In the genomic region with DNA sequence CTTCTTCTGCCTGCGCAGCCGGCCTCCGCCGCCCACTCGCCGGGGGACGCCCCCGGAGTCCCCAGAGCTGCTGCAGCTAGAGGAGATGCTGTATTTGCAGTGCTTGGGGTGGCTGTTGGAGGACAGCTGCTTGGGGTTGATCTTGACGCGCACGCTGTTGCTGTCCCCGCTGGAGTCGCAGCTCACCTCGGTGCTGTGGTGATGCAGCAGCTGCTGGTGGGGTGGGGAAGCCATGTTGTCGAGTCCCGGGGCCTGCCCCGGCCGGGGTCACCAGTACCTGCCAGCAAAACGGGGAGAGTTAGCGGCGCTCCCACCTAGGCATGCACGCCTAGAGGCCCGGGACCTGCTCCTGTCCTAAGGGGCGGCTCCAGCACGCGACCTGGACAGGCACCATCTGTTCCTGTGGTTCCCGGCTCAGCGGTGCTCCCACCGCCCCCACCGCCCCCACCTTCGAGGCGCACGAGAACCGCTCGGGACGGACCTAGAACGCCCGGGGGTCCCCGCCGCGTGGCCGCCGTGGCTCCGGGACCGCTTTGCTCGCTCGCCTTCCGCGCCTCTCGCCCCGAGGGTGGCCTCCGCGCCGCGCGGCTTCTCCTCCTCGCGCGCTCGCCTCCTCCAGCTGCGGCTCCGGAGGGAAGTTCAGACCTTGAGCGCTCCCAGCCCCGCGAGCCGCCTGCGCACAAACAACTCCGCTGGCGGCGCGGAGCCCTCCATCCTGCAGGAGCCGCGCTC, we compare ENCODE assay signal across 8 cellular contexts. TPM values are rescaled to one million over a fixed set of nuclear protein-coding genes. Genes with fewer than 3 reads are reported as not detected.
A peak's percentile ranks its signal among the peaks of the same experiment; 100 is the strongest.
DNase-seq lines count a peak whose midpoint lies in the region; ATAC-seq and TF ChIP-seq lines count a peak whose summit lies in the region.

No MANE protein-coding gene starts in this region.

- H3K9me3 ChIP-seq in adipocyte (ENCODE audit: control insufficient read depth, low read length) (no peaks in the 10 kb centered on the region), right atrium auricular region (no peaks in the 10 kb centered on the region)

- peak overlapping the region; percentile 64 for H3K9ac ChIP-seq in adipocyte (ENCODE audit: low read length)

- peak; percentile 31 for DNase-seq in NCI-H345 (lab: John Stamatoyannopoulos, UW)
- DNase-seq in NCI-H345 treated with DMSO at 0.1 percent for 48 hours (lab: John Stamatoyannopoulos, UW; ENCODE audit: unreplicated experiment): no peak
- peak; percentile 30 for DNase-seq in SK-MEL-5 (ENCODE audit: low read depth, low spot score)
- DNase-seq in adipocyte (ENCODE audit: low read depth): peak; percentile 86
- DNase-seq in right atrium auricular region (ENCODE audit: low spot score): no peak
- peak; percentile 20 for DNase-seq in pulmonary artery endothelial cell (ENCODE audit: low read depth, low spot score)

- peaks cover 3% of the 10 kb centered on the region for H3K27me3 ChIP-seq in adipocyte (replicated peaks; ENCODE audit: control insufficient read depth, insufficient read depth, low read length)
- H3K27me3 ChIP-seq in right atrium auricular region: no peaks in the 10 kb centered on the region

- H3K27ac ChIP-seq in right atrium auricular region: peak overlapping the region; percentile 70 to 83

- H3K36me3 ChIP-seq in adipocyte (ENCODE audit: control insufficient read depth, insufficient read depth, low read length, severe bottlenecking): no peaks in the 10 kb centered on the region
- H3K36me3 ChIP-seq in right atrium auricular region: no peaks in the 10 kb centered on the region

- ATAC-seq in HG03280 (IDR thresholded peaks at IDR 0.05; ENCODE audit: unreplicated experiment) (peak; percentile 11), HG02571 (IDR thresholded peaks at IDR 0.05; ENCODE audit: unreplicated experiment) (no peak)

- TF ChIP-seq CTCF in right atrium auricular region (IDR thresholded peaks at IDR 0.05): no peak

- H3K4me1 ChIP-seq in adipocyte (ENCODE audit: control insufficient read depth, insufficient read depth, low read length) (peaks cover 38% of the 10 kb centered on the region), right atrium auricular region (peaks cover 0 to 56% of the 10 kb centered on the region in 2 donors)

- in situ Hi-C loops in SK-MEL-5 (cut with HindIII; ENCODE audit: low pct_unique_long_range_greater_than_20kb, low sequenced_read_pairs): no loop called here

- H3K4me3 ChIP-seq in adipocyte (ENCODE audit: low read length) (peak overlapping the region; percentile 79), right atrium auricular region (peak overlapping the region; percentile 45 to 74)

RNA-seq across cellular contexts. Expression of gene ADCY9, which starts 0.9 kb away (rescaled TPM):
- 8.0 and 8.3 TPM in 2 replicates for total RNA-seq in SK-MEL-5 (2014; rRNA removed; shearing (Covaris generic))
- 14.7 and 16.3 TPM in 2 replicates for polyA plus RNA-seq in SK-MEL-5 (2015; cell fraction: cytosol; rRNA removed)
- 5.1 and 8.9 TPM in 2 replicates for polyA plus RNA-seq in SK-MEL-5 (2015; cell fraction: nucleus; rRNA removed)
- total RNA-seq in right atrium auricular region: 10 to 100 TPM; 31.5 to 42.2 TPM
- 6.3 and 14.5 TPM in 2 replicates for total RNA-seq in pulmonary artery endothelial cell

Comparison
In these comparisons a context has a peak if more than half of its experiments do, and no peak if none do; other contexts are left out.
1. DNase-seq: peak in NCI-H345 (single experiment), SK-MEL-5 (single experiment), adipocyte (single experiment) and pulmonary artery endothelial cell (single experiment); none in NCI-H345 treated with DMSO at 0.1 percent for 48 hours (single experiment) and right atrium auricular region (single experiment).